8 cellular contexts compared by ENCODE assay signal in genomic region chrX:15242899-15243555, GRCh38. TPM values are rescaled to one million over a fixed set of nuclear protein-coding genes. Genes with fewer than 3 reads are reported as not detected.
A peak's percentile ranks its signal among the peaks of the same experiment; 100 is the strongest.
DNase-seq lines count a peak whose midpoint lies in the region; ATAC-seq and TF ChIP-seq lines count a peak whose summit lies in the region.

No MANE protein-coding gene starts in this region.

- 22 to 34% methylated on average over 5 of the region's 5 CpGs for WGBS in body of pancreas, 2 donors

- no peak for TF ChIP-seq EP300 in Ishikawa (IDR thresholded peaks at IDR 0.05; ENCODE audit: borderline replicate concordance)

- no peak for TF ChIP-seq POLR2A in body of pancreas (IDR thresholded peaks at IDR 0.05)

- intact Hi-C loops in body of pancreas (cut with DNase I): no loop called here

- DNase-seq in NCI-H146 (lab: John Stamatoyannopoulos, UW) (peak; percentile 15), NCI-H146 treated with DMSO at 0.1 percent for 48 hours (lab: John Stamatoyannopoulos, UW; ENCODE audit: unreplicated experiment) (no peak), RPMI7951 (ENCODE audit: low read depth) (peak; percentile 51), body of pancreas (peak; percentile 21 to 47 (median 24)), kidney glomerular epithelial cell (lab: John Stamatoyannopoulos, UW) (peak; percentile 2), KG1 (lab: John Stamatoyannopoulos, UW) (no peak)
- peak; percentile 27 for DNase-seq in stimulated activated CD8-positive, alpha-beta memory T cell treated with anti-CD3 and anti-CD28 coated beads, Interleukin-4, amount 100 ng/mL, for 48 hours

- no peaks in the 10 kb centered on the region for H3K27me3 ChIP-seq in body of pancreas

- peak; percentile 56 for TF ChIP-seq RAD21 in Ishikawa (IDR thresholded peaks at IDR 0.05; ENCODE audit: low read depth)

- no peaks in the 10 kb centered on the region for H3K4me1 ChIP-seq in body of pancreas

- no peak overlapping the region for H3K27ac ChIP-seq in body of pancreas

- TF ChIP-seq CTCF in body of pancreas (IDR thresholded peaks at IDR 0.05): peak; percentile 29 to 56 (median 36)

- ATAC-seq in body of pancreas: no peak

- H3K4me3 ChIP-seq in body of pancreas: no peak overlapping the region

- no peaks in the 10 kb centered on the region for H3K9me3 ChIP-seq in body of pancreas

- no peaks in the 10 kb centered on the region for H3K36me3 ChIP-seq in body of pancreas (replicated peaks in 1 of 2; ENCODE audit: insufficient read depth in 1 of 2, low read depth in 2 of 2)

TF ChIP-seq in Ishikawa, 13 proteins besides CTCF, POLR2A, EP300 and RAD21:
- no peak for TF ChIP-seq TAF1 (IDR thresholded peaks at IDR 0.05; ENCODE audit: low read depth)
- TF ChIP-seq USF1 (IDR thresholded peaks at IDR 0.05): no peak
- no peak for TF ChIP-seq CREB1 (IDR thresholded peaks at IDR 0.05; ENCODE audit: low read depth)
- no peak for TF ChIP-seq TCF12 (IDR thresholded peaks at IDR 0.05; ENCODE audit: low read depth)
- no peak for TF ChIP-seq REST (IDR thresholded peaks at IDR 0.05; ENCODE audit: low read depth)
- TF ChIP-seq FOXM1 (IDR thresholded peaks at IDR 0.05; ENCODE audit: borderline replicate concordance, low read depth): no peak

RNA-seq across cellular contexts. Expression of gene ASB9, which starts 26.9 kb away (rescaled TPM):
- total RNA-seq in RPMI7951 (2014; rRNA removed; shearing (Covaris generic)): 12.3 and 17.5 TPM in 2 replicates
- 1 to 10 TPM; 1.6 to 4.9 TPM for total RNA-seq in body of pancreas

Comparison
In these comparisons a context has a peak if more than half of its experiments do, and no peak if none do; other contexts are left out.
1. DNase-seq: peak in NCI-H146 (single experiment), RPMI7951 (single experiment), body of pancreas (4 of 4), kidney glomerular epithelial cell (single experiment) and stimulated activated CD8-positive, alpha-beta memory T cell treated with anti-CD3 and anti-CD28 coated beads, Interleukin-4, amount 100 ng/mL, for 48 hours (single experiment); none in NCI-H146 treated with DMSO at 0.1 percent for 48 hours (single experiment) and KG1 (single experiment).